Comparison of ENCODE assay signal across 8 cellular contexts in the genomic region with DNA sequence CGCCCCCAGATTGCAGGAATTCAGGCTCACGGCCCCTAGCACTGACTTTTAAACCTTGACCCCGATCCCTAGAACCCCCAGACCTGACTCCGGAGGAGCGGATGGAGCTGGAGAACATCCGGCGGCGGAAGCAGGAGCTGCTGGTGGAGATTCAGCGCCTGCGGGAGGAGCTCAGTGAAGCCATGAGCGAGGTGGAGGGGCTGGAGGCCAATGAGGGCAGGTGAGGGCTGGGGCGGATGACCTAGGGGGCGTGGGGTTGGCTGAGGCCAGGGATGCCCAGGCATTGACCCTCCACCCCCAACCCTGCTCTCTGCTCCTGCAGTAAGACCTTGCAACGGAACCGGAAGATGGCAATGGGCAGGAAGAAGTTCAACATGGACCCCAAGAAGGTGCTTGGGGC. TPM values are rescaled to one million over a fixed set of nuclear protein-coding genes. Genes with fewer than 3 reads are reported as not detected.
DNase-seq lines count a peak whose midpoint lies in the region; ATAC-seq, FAIRE-seq and TF ChIP-seq lines count a peak whose summit lies in the region.

No MANE protein-coding gene starts in this region.

- CTCF ChIA-PET in BJ (lab: Yijun Ruan, JAX), result interaction anchor here (1.2 to 2.2 kb wide), 4 partner anchors 10 to 119 kb away, joined by 3 to 13 read pairs (median 6); no protein-coding TSS in a partner anchor

- TF ChIP-seq POLR2A in GM12891 (IDR thresholded peaks at IDR 0.05; ENCODE audit: low read depth, low read length), result no peak

- H3K4me1 ChIP-seq in MM.1S (ENCODE audit: low read length) (no peaks in the 10 kb centered on the region), ectodermal cell (ENCODE audit: control insufficient read depth, insufficient read depth, low read length) (peaks cover 11% of the 10 kb centered on the region)

- TF ChIP-seq EP300 in neural cell (conservative IDR thresholded peaks at IDR 0.05; ENCODE audit: poor library complexity, severe bottlenecking), result no peak

- H3K9me3 ChIP-seq in MM.1S (replicated peaks; ENCODE audit: insufficient read depth, low read length) (no peaks in the 10 kb centered on the region), ectodermal cell (ENCODE audit: control insufficient read depth, low read length) (no peaks in the 10 kb centered on the region), neural cell (ENCODE audit: low read length) (no peaks in the 10 kb centered on the region)

- H3K4me3 ChIP-seq in BJ (ENCODE audit: low read depth, low read length) (peak overlapping the region; percentile 93), MM.1S (ENCODE audit: low read length) (peak overlapping the region; percentile 86; the same call in 1 of the 2 replicates), ectodermal cell (ENCODE audit: insufficient read depth, low read depth, low read length) (peak overlapping the region; percentile 75), neural cell (ENCODE audit: low read length) (peak overlapping the region; percentile 96)

- FAIRE-seq in frontal cortex (lab: Jason Lieb, UNC) (no peak), GM12891 (lab: Jason Lieb, UNC) (no peak)

- H3F3A ChIP-seq in MM.1S (ENCODE audit: insufficient read depth, low read length) (no peaks in the 10 kb centered on the region), neural cell (ENCODE audit: insufficient read depth, low read length, poor library complexity, severe bottlenecking) (no peaks in the 10 kb centered on the region)

- H3K4me2 ChIP-seq in MM.1S (ENCODE audit: low read depth, low read length), result peak overlapping the region; percentile 78; the same call in 1 of the 2 replicates
- peak overlapping the region; percentile 44 for H3K4me2 ChIP-seq in neural cell (ENCODE audit: low read length)

- peaks cover 19% of the 10 kb centered on the region for H3K79me2 ChIP-seq in MM.1S (ENCODE audit: low read length)
- peaks cover 25% of the 10 kb centered on the region for H3K79me2 ChIP-seq in neural cell (replicated peaks; ENCODE audit: insufficient read depth, low read length)

- peak overlapping the region; percentile 89; the same call in 1 of the 2 replicates for H3K9ac ChIP-seq in MM.1S (ENCODE audit: low read length)
- H3K9ac ChIP-seq in neural cell (ENCODE audit: low read length), result peak overlapping the region; percentile 99

- H3K27me3 ChIP-seq in BJ (ENCODE audit: control insufficient read depth, insufficient read depth, low read length) (no peaks in the 10 kb centered on the region), MM.1S (replicated peaks; ENCODE audit: insufficient read depth, low read length) (no peaks in the 10 kb centered on the region), ectodermal cell (ENCODE audit: control insufficient read depth, insufficient read depth, low read length, poor library complexity, severe bottlenecking) (no peaks in the 10 kb centered on the region), neural cell (ENCODE audit: insufficient read depth, low read depth, low read length) (no peaks in the 10 kb centered on the region)

- H3K36me3 ChIP-seq in BJ (ENCODE audit: control insufficient read depth, insufficient read depth, low read length) (peaks cover 40% of the 10 kb centered on the region), MM.1S (replicated peaks; ENCODE audit: insufficient read depth, low read length) (no peaks in the 10 kb centered on the region), ectodermal cell (ENCODE audit: control insufficient read depth, insufficient read depth, low read length) (peaks cover 39% of the 10 kb centered on the region), neural cell (ENCODE audit: insufficient read depth, low read length) (no peaks in the 10 kb centered on the region)

- H2AFZ ChIP-seq in MM.1S (ENCODE audit: low read length) (no peak overlapping the region), neural cell (ENCODE audit: low read depth, low read length) (no peak overlapping the region)

- no peak for DNase-seq in BJ (ENCODE audit: low read depth)
- DNase-seq in MM.1S, result no peak
- no peak for DNase-seq in frontal cortex (ENCODE audit: low spot score in 2 of 2)
- DNase-seq in GM12891 (ENCODE audit: insufficient read length, low spot score), result no peak

- H3K27ac ChIP-seq in MM.1S (ENCODE audit: low read length) (no peak overlapping the region), ectodermal cell (ENCODE audit: insufficient read depth, low read depth, low read length, poor library complexity, severe bottlenecking) (no peak overlapping the region), neural cell (ENCODE audit: low read length) (peak overlapping the region; percentile 97)

- no peaks in the 10 kb centered on the region for H4K20me1 ChIP-seq in MM.1S (ENCODE audit: insufficient read depth, low read length)
- peaks cover 6% of the 10 kb centered on the region for H4K20me1 ChIP-seq in neural cell (ENCODE audit: insufficient read depth)

- H3K9me2 ChIP-seq in MM.1S (replicated peaks; ENCODE audit: insufficient read depth, low read length) (no peaks in the 10 kb centered on the region), neural cell (ENCODE audit: insufficient read depth, low read length) (no peaks in the 10 kb centered on the region)

- ATAC-seq in HG02981 (IDR thresholded peaks at IDR 0.05; ENCODE audit: unreplicated experiment) (no peak), HG02884 (IDR thresholded peaks at IDR 0.05; ENCODE audit: unreplicated experiment) (no peak)

- WGBS in ectodermal cell, 2 experiments, result 90 to 93% methylated on average over 15 of the region's 15 CpGs

- POLR2A ChIA-PET in BJ (lab: Charles Lee), result no interaction called here

- TF ChIP-seq CTCF in BJ (IDR thresholded peaks at IDR 0.05; ENCODE audit: insufficient read depth, low read depth, low read length) (no peak), MM.1S (IDR thresholded peaks at IDR 0.05; ENCODE audit: low read length) (no peak), neural cell (IDR thresholded peaks at IDR 0.05; ENCODE audit: poor library complexity, severe bottlenecking) (no peak)

- TF ChIP-seq RAD21 in neural cell (conservative IDR thresholded peaks at IDR 0.05), result no peak

TF ChIP-seq in neural cell, 6 proteins besides CTCF, POLR2A, EP300 and RAD21 (continues in another document):
- TF ChIP-seq POLR2AphosphoS5 (IDR thresholded peaks at IDR 0.05) (no peak), EZH2 (IDR thresholded peaks at IDR 0.05; ENCODE audit: borderline replicate concordance, insufficient read depth, low read length, poor library complexity, severe bottlenecking) (no peak), TAF1 (IDR thresholded peaks at IDR 0.05; ENCODE audit: low read depth) (no peak), MXI1 (conservative IDR thresholded peaks at IDR 0.05; ENCODE audit: poor library complexity, severe bottlenecking) (no peak)

TF ChIP-seq in GM12891, 5 proteins besides CTCF, POLR2A, EP300 and RAD21:
- TF ChIP-seq PAX5 (IDR thresholded peaks at IDR 0.05; ENCODE audit: insufficient read depth, low read length, severe bottlenecking) (no peak), TAF1 (IDR thresholded peaks at IDR 0.05; ENCODE audit: low read depth, low read length) (no peak), POU2F2 (IDR thresholded peaks at IDR 0.05; ENCODE audit: low read depth, low read length) (no peak)

RNA-seq across cellular contexts. Expression of a gene that starts 1.1 kb away (rescaled TPM):
- polyA plus RNA-seq in BJ (2011; rRNA removed) (40.5 and 65.8 TPM in 2 replicates), neural cell (314 and 397 TPM in 2 replicates)
- 44.4 and 56.7 TPM in 2 replicates for polyA minus RNA-seq in BJ (2011; rRNA and poly(A)+ RNA removed)
- polyA plus RNA-seq in ectodermal cell (2013, experiment 1 of 4), result 135 TPM
- 126 TPM for polyA plus RNA-seq in ectodermal cell (2013, experiment 2 of 4)
- 104 TPM for polyA plus RNA-seq in ectodermal cell (2013, experiment 3 of 4)
- 116 TPM for polyA plus RNA-seq in ectodermal cell (2013, experiment 4 of 4)
- 162 and 163 TPM in 2 replicates for polyA minus RNA-seq in neural cell
- total RNA-seq in frontal cortex, result 78.3 TPM
- polyA plus RNA-seq in GM12891 (2012; ENCODE audit: low read depth, missing spikeins), result 21.6 TPM

RNA-seq across cellular contexts. Expression of a gene that starts 14.9 kb away (rescaled TPM):
- 0.31 and 0.34 TPM in 2 replicates for polyA plus RNA-seq in BJ (2011; rRNA removed)
- 0.28 and 0.46 TPM in 2 replicates for polyA minus RNA-seq in BJ (2011; rRNA and poly(A)+ RNA removed)
- polyA plus RNA-seq in ectodermal cell (2013, experiment 1 of 4), result 0.59 TPM
- 0.87 TPM for polyA plus RNA-seq in ectodermal cell (2013, experiment 2 of 4)
- polyA plus RNA-seq in ectodermal cell (2013, experiment 3 of 4), result 0.27 TPM
- 0.61 TPM for polyA plus RNA-seq in ectodermal cell (2013, experiment 4 of 4)
- polyA plus RNA-seq in neural cell, result 1.1 and 1.6 TPM in 2 replicates
- polyA minus RNA-seq in neural cell, result 1.2 TPM in 2 replicates
- 0.82 TPM for total RNA-seq in frontal cortex
- 0.41 TPM for polyA plus RNA-seq in GM12891 (2012; ENCODE audit: low read depth, missing spikeins)

RNA-seq across cellular contexts. Expression of a gene that starts 24.5 kb away (rescaled TPM):
- polyA plus RNA-seq in BJ (2011; rRNA removed) (13.9 and 20.0 TPM in 2 replicates), neural cell (10.6 and 11.8 TPM in 2 replicates)
- polyA minus RNA-seq in BJ (2011; rRNA and poly(A)+ RNA removed), result 10.5 and 11.3 TPM in 2 replicates
- polyA plus RNA-seq in ectodermal cell (2013, experiment 1 of 4), result 36.5 TPM
- polyA plus RNA-seq in ectodermal cell (2013, experiment 2 of 4), result 38.5 TPM
- 17.1 TPM for polyA plus RNA-seq in ectodermal cell (2013, experiment 3 of 4)
- polyA plus RNA-seq in ectodermal cell (2013, experiment 4 of 4), result 20.9 TPM
- polyA minus RNA-seq in neural cell, result 17.1 and 17.8 TPM in 2 replicates
- 6.9 TPM for total RNA-seq in frontal cortex
- 20.6 TPM for polyA plus RNA-seq in GM12891 (2012; ENCODE audit: low read depth, missing spikeins)

RNA-seq across cellular contexts. Expression of a gene that starts 41.4 kb away (rescaled TPM):
- 0.04 TPM in 1 of 2 replicates, not detected in the other for polyA plus RNA-seq in BJ (2011; rRNA removed)
- polyA minus RNA-seq in BJ (2011; rRNA and poly(A)+ RNA removed), result 0.05 TPM in 1 of 2 replicates, not detected in the other
- polyA plus RNA-seq in ectodermal cell (2013, experiment 1 of 4), result 7.4 TPM
- polyA plus RNA-seq in ectodermal cell (2013, experiment 2 of 4), result 11.2 TPM
- polyA plus RNA-seq in ectodermal cell (2013, experiment 3 of 4), result 8.3 TPM
- 10.1 TPM for polyA plus RNA-seq in ectodermal cell (2013, experiment 4 of 4)
- polyA plus RNA-seq in neural cell, result 8.1 and 17.1 TPM in 2 replicates
- 26.6 and 33.1 TPM in 2 replicates for polyA minus RNA-seq in neural cell
- total RNA-seq in frontal cortex, result 10.6 TPM
- polyA plus RNA-seq in GM12891 (2012; ENCODE audit: low read depth, missing spikeins), result 0.12 TPM
